Comparison of ENCODE assay signal across 1 cellular context in the genomic region with DNA sequence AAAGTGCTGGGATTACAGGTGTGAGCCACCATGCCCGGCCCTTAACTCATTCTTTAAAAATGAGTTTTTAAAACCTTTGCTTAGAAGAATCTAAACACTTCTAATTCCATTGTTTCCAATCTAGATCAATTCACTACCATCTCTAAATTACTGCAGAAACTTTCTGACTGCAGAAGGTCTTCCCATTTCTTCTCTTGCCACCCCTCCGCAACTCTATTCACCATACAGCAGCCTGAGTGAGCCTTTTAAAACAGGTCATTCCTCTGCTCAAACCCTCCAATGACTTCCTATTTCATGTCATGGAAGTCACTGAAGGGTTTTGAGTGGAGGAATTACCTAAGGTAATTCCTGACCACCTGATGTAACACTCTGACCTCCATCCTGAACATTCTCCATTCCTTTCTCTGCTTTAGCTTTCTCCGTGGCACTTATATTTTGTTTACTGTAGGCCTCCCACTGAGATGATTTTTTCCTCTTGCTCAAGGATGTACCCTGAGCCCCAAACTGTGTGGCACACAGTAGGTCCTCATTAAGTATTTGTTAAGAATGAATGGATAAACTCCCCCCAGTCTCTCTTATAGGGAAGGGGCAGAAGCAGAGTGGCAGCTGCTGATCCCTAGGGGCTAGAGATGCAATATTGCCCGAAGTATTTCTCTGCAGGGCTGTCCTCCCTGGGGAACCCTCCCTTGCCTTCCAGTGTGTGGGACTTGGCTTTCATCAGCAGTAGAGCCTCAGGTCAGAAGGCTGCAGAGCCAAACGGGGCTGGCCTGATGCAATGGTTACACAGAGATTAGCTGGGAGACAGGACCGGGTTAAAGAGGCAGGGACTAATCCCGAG.
TF ChIP-seq lines count a peak whose summit lies in the region.

No MANE protein-coding gene starts in this region.

TF ChIP-seq in WTC11, 78 proteins besides CTCF, POLR2A, EP300 and RAD21 (continued from another document):
- TF ChIP-seq, protein P1, sequence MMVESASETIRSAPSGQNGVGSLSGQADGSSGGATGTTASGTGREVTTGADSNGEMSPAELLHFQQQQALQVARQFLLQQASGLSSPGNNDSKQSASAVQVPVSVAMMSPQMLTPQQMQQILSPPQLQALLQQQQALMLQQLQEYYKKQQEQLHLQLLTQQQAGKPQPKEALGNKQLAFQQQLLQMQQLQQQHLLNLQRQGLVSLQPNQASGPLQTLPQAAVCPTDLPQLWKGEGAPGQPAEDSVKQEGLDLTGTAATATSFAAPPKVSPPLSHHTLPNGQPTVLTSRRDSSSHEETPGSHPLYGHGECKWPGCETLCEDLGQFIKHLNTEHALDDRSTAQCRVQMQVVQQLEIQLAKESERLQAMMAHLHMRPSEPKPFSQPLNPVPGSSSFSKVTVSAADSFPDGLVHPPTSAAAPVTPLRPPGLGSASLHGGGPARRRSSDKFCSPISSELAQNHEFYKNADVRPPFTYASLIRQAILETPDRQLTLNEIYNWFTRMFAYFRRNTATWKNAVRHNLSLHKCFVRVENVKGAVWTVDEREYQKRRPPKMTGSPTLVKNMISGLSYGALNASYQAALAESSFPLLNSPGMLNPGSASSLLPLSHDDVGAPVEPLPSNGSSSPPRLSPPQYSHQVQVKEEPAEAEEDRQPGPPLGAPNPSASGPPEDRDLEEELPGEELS (CRISPR knock-in tag; IDR thresholded peaks at IDR 0.05), result no peak
- TF ChIP-seq USF1 (CRISPR knock-in tag; IDR thresholded peaks at IDR 0.05) (no peak), ETV6 (CRISPR knock-in tag; IDR thresholded peaks at IDR 0.05) (no peak), GABPB1 (CRISPR knock-in tag; IDR thresholded peaks at IDR 0.05) (peak; percentile 80), ELF4 (CRISPR knock-in tag; IDR thresholded peaks at IDR 0.05; ENCODE audit: low read depth) (no peak)
- TF ChIP-seq, protein P2, sequence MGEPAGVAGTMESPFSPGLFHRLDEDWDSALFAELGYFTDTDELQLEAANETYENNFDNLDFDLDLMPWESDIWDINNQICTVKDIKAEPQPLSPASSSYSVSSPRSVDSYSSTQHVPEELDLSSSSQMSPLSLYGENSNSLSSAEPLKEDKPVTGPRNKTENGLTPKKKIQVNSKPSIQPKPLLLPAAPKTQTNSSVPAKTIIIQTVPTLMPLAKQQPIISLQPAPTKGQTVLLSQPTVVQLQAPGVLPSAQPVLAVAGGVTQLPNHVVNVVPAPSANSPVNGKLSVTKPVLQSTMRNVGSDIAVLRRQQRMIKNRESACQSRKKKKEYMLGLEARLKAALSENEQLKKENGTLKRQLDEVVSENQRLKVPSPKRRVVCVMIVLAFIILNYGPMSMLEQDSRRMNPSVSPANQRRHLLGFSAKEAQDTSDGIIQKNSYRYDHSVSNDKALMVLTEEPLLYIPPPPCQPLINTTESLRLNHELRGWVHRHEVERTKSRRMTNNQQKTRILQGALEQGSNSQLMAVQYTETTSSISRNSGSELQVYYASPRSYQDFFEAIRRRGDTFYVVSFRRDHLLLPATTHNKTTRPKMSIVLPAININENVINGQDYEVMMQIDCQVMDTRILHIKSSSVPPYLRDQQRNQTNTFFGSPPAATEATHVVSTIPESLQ (CRISPR knock-in tag; IDR thresholded peaks at IDR 0.05), result no peak
